1 cellular context compared by ENCODE assay signal in genomic region chr16:31200821-31201510, GRCh38.
TF ChIP-seq lines count a peak whose summit lies in the region.

No MANE protein-coding gene starts in this region.

TF ChIP-seq in SK-N-SH, 30 proteins besides CTCF, POLR2A, EP300 and RAD21:
- no peak for TF ChIP-seq FOXJ3 (CRISPR knock-in tag; IDR thresholded peaks at IDR 0.05)
- TF ChIP-seq USF2 (IDR thresholded peaks at IDR 0.05; ENCODE audit: borderline replicate concordance, low read depth, low read length): no peak
- TF ChIP-seq MEF2A (IDR thresholded peaks at IDR 0.05; ENCODE audit: borderline replicate concordance, low read depth): no peak
- no peak for TF ChIP-seq JUND (IDR thresholded peaks at IDR 0.05)
- no peak for TF ChIP-seq MAX (IDR thresholded peaks at IDR 0.05; ENCODE audit: low read depth)
TF ChIP-seq in SK-N-SH: peak in this region for 0.
